ENCODE assay signal across 10 cellular contexts in the genomic region with DNA sequence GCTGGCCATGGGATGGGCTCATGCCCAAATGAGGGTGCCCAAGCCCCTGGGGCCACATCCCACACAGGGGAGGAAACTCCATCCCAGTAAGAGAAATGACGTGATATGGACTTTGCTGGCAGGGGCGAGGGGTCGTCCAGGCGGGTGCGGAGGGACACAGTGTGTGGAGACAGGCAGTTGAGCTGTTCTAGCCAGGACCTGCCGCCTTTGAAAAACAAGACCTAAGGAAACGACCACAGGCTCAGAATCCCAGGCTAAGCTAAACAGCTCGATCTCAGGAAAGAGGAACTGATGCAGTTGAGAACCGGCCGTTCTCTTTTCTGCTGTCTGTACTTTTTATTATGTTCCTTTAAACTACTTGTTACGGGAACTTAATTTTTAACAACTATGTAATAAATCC. TPM values are rescaled to one million over a fixed set of nuclear protein-coding genes. Genes with fewer than 3 reads are reported as not detected.
DNase-seq lines count a peak whose midpoint lies in the region; ATAC-seq, FAIRE-seq and TF ChIP-seq lines count a peak whose summit lies in the region.
"Had no signal": no experiment of that assay in that cellular context is flagged by ENCODE, and none has a peak within 500 bp of the region (broad histone marks: within the 10 kb centered on the region; RNA-seq: fewer than 3 reads in every experiment).

No MANE protein-coding gene starts in this region.

- POLR2A ChIA-PET in endothelial cell of umbilical vein (lab: Charles Lee) = no interaction called here

- DNase-seq in NOMO-1 treated with DMSO at 0.1 percent for 48 hours (lab: John Stamatoyannopoulos, UW; ENCODE audit: unreplicated experiment) (peak; percentile 88), endothelial cell of umbilical vein (ENCODE audit: low read depth, low spot score) (no peak), MG63 (no peak), DMS53 (lab: John Stamatoyannopoulos, UW) (no peak), DMS114 treated with DMSO at 0.1 percent for 48 hours (lab: John Stamatoyannopoulos, UW; ENCODE audit: unreplicated experiment) (no peak)
- DNase-seq: thyroid gland had no signal

- H3K27ac ChIP-seq in endothelial cell of umbilical vein (ENCODE audit: insufficient read depth, low read depth, low read length) = peak overlapping the region; percentile 52
- peak overlapping the region; percentile 61 for H3K27ac ChIP-seq in skeletal muscle tissue (ENCODE audit: low read depth, low read length)
- H3K27ac ChIP-seq: gastrocnemius medialis, thyroid gland had no signal

- peak overlapping the region; percentile 100 for H2AFZ ChIP-seq in endothelial cell of umbilical vein (ENCODE audit: low read depth, low read length)

- no peak for TF ChIP-seq POLR2A in endothelial cell of umbilical vein (IDR thresholded peaks at IDR 0.05; ENCODE audit: low read depth, low read length)

- dilution Hi-C loops in endothelial cell of umbilical vein (cut with MboI; ENCODE audit: extremely low pct_ligation_motif_present, low sequenced_read_pairs) = no loop called here

- peak; percentile 44 for FAIRE-seq in endothelial cell of umbilical vein (lab: Jason Lieb, UNC)

- TF ChIP-seq CTCF in endothelial cell of umbilical vein (IDR thresholded peaks at IDR 0.05; ENCODE audit: extremely low read depth in 1 of 2, insufficient read depth in 1 of 2, low read depth in 1 of 2, low read length in 2 of 2) = no peak

- ATAC-seq in GM19467 (IDR thresholded peaks at IDR 0.05; ENCODE audit: unreplicated experiment) (peak; percentile 26), HG03565 (IDR thresholded peaks at IDR 0.05; ENCODE audit: unreplicated experiment) (no peak)
- ATAC-seq: gastrocnemius medialis had no signal

- CTCF ChIA-PET in endothelial cell of umbilical vein (lab: Charles Lee) = interaction anchor here (0.7 to 1.1 kb wide), 3 partner anchors 10 to 269 kb away, joined by 3 read pairs; no protein-coding TSS in a partner anchor

- no peaks in the 10 kb centered on the region for H3K79me2 ChIP-seq in endothelial cell of umbilical vein (ENCODE audit: control insufficient read depth, insufficient read depth, low read length)

- H3K36me3 ChIP-seq in endothelial cell of umbilical vein (ENCODE audit: control insufficient read depth in 2 of 2, extremely low read depth in 1 of 2, insufficient read depth in 2 of 2, low read length in 2 of 2) (no peaks in the 10 kb centered on the region), skeletal muscle tissue (ENCODE audit: control insufficient read depth in 3 of 3, insufficient read depth in 3 of 3, low read length in 3 of 3) (no peaks in the 10 kb centered on the region), MG63 (no peaks in the 10 kb centered on the region)
- H3K36me3 ChIP-seq: gastrocnemius medialis, thyroid gland had no signal

- H3K4me2 ChIP-seq in endothelial cell of umbilical vein (ENCODE audit: insufficient read depth, low read length) = peak overlapping the region; percentile 71

- no TSS peak for BruUV-seq in endothelial cell of umbilical vein (replicated peaks; lab: Mats Ljungman, UMichigan)

- H3K9me3 ChIP-seq in endothelial cell of umbilical vein (replicated peaks; ENCODE audit: control insufficient read depth, insufficient read depth, low read length) = no peaks in the 10 kb centered on the region
- no peaks in the 10 kb centered on the region for H3K9me3 ChIP-seq in skeletal muscle tissue (ENCODE audit: control insufficient read depth in 3 of 3, low read length in 3 of 3)
- H3K9me3 ChIP-seq in MG63 = no peaks in the 10 kb centered on the region
- H3K9me3 ChIP-seq: gastrocnemius medialis, thyroid gland had no signal

- intact Hi-C loops in endothelial cell of umbilical vein (cut with micrococcal nuclease) = loop anchor here (2.0 kb wide), 1 partner anchor 52 kb away; the partner anchor contains the start of gene NFE2L3

- peak overlapping the region in 1 of 3 experiments; percentile 51 for H3K4me3 ChIP-seq in endothelial cell of umbilical vein (replicated peaks in 1 of 3; ENCODE audit: insufficient read depth in 1 of 3, low read depth in 1 of 3, low read length in 3 of 3)
- peak overlapping the region in 1 of 3 donors; percentile 34 for H3K4me3 ChIP-seq in skeletal muscle tissue (ENCODE audit: low read length in 3 of 3)
- no peak overlapping the region for H3K4me3 ChIP-seq in MG63
- H3K4me3 ChIP-seq: thyroid gland had no signal

- H3K4me1 ChIP-seq in endothelial cell of umbilical vein (ENCODE audit: control insufficient read depth, extremely low read depth, insufficient read depth, low read length) (peaks cover 13% of the 10 kb centered on the region), skeletal muscle tissue (ENCODE audit: control insufficient read depth in 3 of 3, insufficient read depth in 3 of 3, low read length in 3 of 3) (peaks cover 0 to 5% (median 4%) of the 10 kb centered on the region in 3 donors)
- H3K4me1 ChIP-seq: gastrocnemius medialis, thyroid gland had no signal

- no peaks in the 10 kb centered on the region for H4K20me1 ChIP-seq in endothelial cell of umbilical vein (replicated peaks; ENCODE audit: control insufficient read depth, extremely low read depth, insufficient read depth, low read length)

- no peaks in the 10 kb centered on the region for H3K27me3 ChIP-seq in endothelial cell of umbilical vein (ENCODE audit: control insufficient read depth in 2 of 2, insufficient read depth in 2 of 2, low read length in 2 of 2)
- H3K27me3 ChIP-seq in skeletal muscle tissue (ENCODE audit: control insufficient read depth in 3 of 3, insufficient read depth in 3 of 3, low read length in 3 of 3) = peaks cover 0 to 4% (median 0%) of the 10 kb centered on the region in 3 donors
- no peaks in the 10 kb centered on the region for H3K27me3 ChIP-seq in MG63
- H3K27me3 ChIP-seq: gastrocnemius medialis, thyroid gland had no signal

- no peaks in the 10 kb centered on the region for H3K9me1 ChIP-seq in endothelial cell of umbilical vein (replicated peaks; ENCODE audit: control insufficient read depth, extremely low read depth, insufficient read depth, low read length)

- no peak overlapping the region for H3K9ac ChIP-seq in endothelial cell of umbilical vein (replicated peaks; ENCODE audit: extremely low read depth, insufficient read depth, low read length)
- H3K9ac ChIP-seq in skeletal muscle tissue (ENCODE audit: low read depth in 1 of 3, low read length in 3 of 3) = no peak overlapping the region

TF ChIP-seq in endothelial cell of umbilical vein, 7 proteins besides CTCF, POLR2A, EP300 and RAD21:
- TF ChIP-seq FOS (IDR thresholded peaks at IDR 0.05; ENCODE audit: borderline replicate concordance, insufficient read depth, low read length) (no peak), GATA2 (IDR thresholded peaks at IDR 0.05; ENCODE audit: insufficient read depth, insufficient read length, low read depth, low read length) (no peak)

RNA-seq across cellular contexts. Expression of gene NFE2L3, which starts 51.1 kb away (rescaled TPM):
- 28.4 and 40.2 TPM in 2 replicates for total RNA-seq in endothelial cell of umbilical vein
- polyA plus RNA-seq in endothelial cell of umbilical vein = 29.6 and 30.8 TPM in 2 replicates
- 36.1 and 37.8 TPM in 2 replicates for polyA plus RNA-seq in endothelial cell of umbilical vein (2011; cell fraction: cytosol; rRNA removed)
- 27.3 and 32.9 TPM in 2 replicates for polyA plus RNA-seq in endothelial cell of umbilical vein (2011; cell fraction: nucleus; rRNA removed)
- 42.9 and 67.1 TPM in 2 replicates for polyA plus RNA-seq in endothelial cell of umbilical vein (2012)
- 45.2 and 45.7 TPM in 2 replicates for polyA minus RNA-seq in endothelial cell of umbilical vein
- polyA minus RNA-seq in endothelial cell of umbilical vein (2011; cell fraction: cytosol; rRNA and poly(A)+ RNA removed) = not detected
- 14.6 and 23.3 TPM in 2 replicates for polyA minus RNA-seq in endothelial cell of umbilical vein (2011; cell fraction: nucleus; rRNA and poly(A)+ RNA removed)
- total RNA-seq in skeletal muscle tissue = under 0.01 TPM
- 15.2 and 19.2 TPM in 2 replicates for total RNA-seq in MG63 (2014; rRNA removed; shearing (Covaris generic); ENCODE audit: low replicate concordance)

Comparison
In these comparisons a context has a peak if more than half of its experiments do, and no peak if none do; other contexts are left out.
1. RNA of gene NFE2L3, which starts 51.1 kb away (total RNA-seq): 28.4 to 40.2 TPM in endothelial cell of umbilical vein and 15.2 to 19.2 TPM in MG63; under 0.01 TPM in skeletal muscle tissue (single experiment); every median in the first group is over 10 times any median in the second.